ENCODE assay signal across 9 cellular contexts in genomic region chr9:79026311-79026710, GRCh38.
DNase-seq lines count a peak whose midpoint lies in the region; ATAC-seq, FAIRE-seq and TF ChIP-seq lines count a peak whose summit lies in the region.
"Had no signal": no experiment of that assay in that cellular context is flagged by ENCODE, and none has a peak within 500 bp of the region (broad histone marks: within the 10 kb centered on the region; RNA-seq: fewer than 3 reads in every experiment).

No MANE protein-coding gene starts in this region.

- peaks cover 4% of the 10 kb centered on the region for H3K27me3 Mint-ChIP-seq in glutamatergic neuron (ENCODE audit: unreplicated experiment)
- H3K27me3 Mint-ChIP-seq in CD4-positive, alpha-beta T cell: no peaks in the 10 kb centered on the region

- H3K27me3 ChIP-seq in CD4-positive, alpha-beta T cell (ENCODE audit: control insufficient read depth, insufficient read depth, low read length): no peaks in the 10 kb centered on the region

- ATAC-seq in GM18502 (IDR thresholded peaks at IDR 0.05; ENCODE audit: poor library complexity, unreplicated experiment): peak; percentile 82
- ATAC-seq in HG02588 (IDR thresholded peaks at IDR 0.05; ENCODE audit: unreplicated experiment): peak; percentile 85
- no peak for ATAC-seq in CD4-positive, alpha-beta T cell (ENCODE audit: poor library complexity)
- no peak for ATAC-seq in GM21423 (IDR thresholded peaks at IDR 0.05; ENCODE audit: unreplicated experiment)

- intact Hi-C loops in CD4-positive, alpha-beta T cell (cut with DNase I, micrococcal nuclease): no loop called here

- DNase-seq in NCI-H146 treated with DMSO at 0.1 percent for 48 hours (lab: John Stamatoyannopoulos, UW; ENCODE audit: unreplicated experiment): peak; percentile 91
- DNase-seq in glutamatergic neuron: peak; percentile 26
- no peak for DNase-seq in mesenteric fat pad (ENCODE audit: low spot score)
- DNase-seq in CD4-positive, alpha-beta T cell: no peak
- DNase-seq in RCC 7860 (ENCODE audit: low spot score): no peak

- no peaks in the 10 kb centered on the region for H3K36me3 Mint-ChIP-seq in glutamatergic neuron (ENCODE audit: unreplicated experiment)
- H3K36me3 Mint-ChIP-seq in CD4-positive, alpha-beta T cell (ENCODE audit: low read depth): no peaks in the 10 kb centered on the region

- FAIRE-seq in RCC 7860 (lab: Jason Lieb, UNC): no peak

- peak overlapping the region; percentile 54 for H3K27ac Mint-ChIP-seq in glutamatergic neuron (ENCODE audit: unreplicated experiment)
- no peak overlapping the region for H3K27ac Mint-ChIP-seq in CD4-positive, alpha-beta T cell

- H3K27ac ChIP-seq in CD4-positive, alpha-beta T cell (ENCODE audit: low read depth, low read length): no peak overlapping the region
- H3K27ac ChIP-seq: skin epidermis had no signal

- peak overlapping the region; percentile 45 for H3K4me3 Mint-ChIP-seq in glutamatergic neuron (ENCODE audit: unreplicated experiment)
- no peak overlapping the region for H3K4me3 Mint-ChIP-seq in CD4-positive, alpha-beta T cell

- H3K4me1 Mint-ChIP-seq in glutamatergic neuron (ENCODE audit: low read depth, unreplicated experiment): peaks cover 20% of the 10 kb centered on the region
- H3K4me1 Mint-ChIP-seq in CD4-positive, alpha-beta T cell (ENCODE audit: low read depth): no peaks in the 10 kb centered on the region

- H3K9me3 Mint-ChIP-seq in glutamatergic neuron (ENCODE audit: unreplicated experiment): peaks cover 7% of the 10 kb centered on the region
- no peaks in the 10 kb centered on the region for H3K9me3 Mint-ChIP-seq in CD4-positive, alpha-beta T cell

- CTCF ChIA-PET in CD4-positive, alpha-beta T cell (lab: Charles Lee): no interaction called here

- H3K9me3 ChIP-seq in CD4-positive, alpha-beta T cell (ENCODE audit: control insufficient read depth, low read length): no peaks in the 10 kb centered on the region

- POLR2A ChIA-PET in CD4-positive, alpha-beta T cell (lab: Charles Lee): no interaction called here

- TF ChIP-seq CTCF in glutamatergic neuron (IDR thresholded peaks at IDR 0.05; ENCODE audit: partially characterized antibody, unreplicated experiment): no peak
- TF ChIP-seq CTCF in CD4-positive, alpha-beta T cell (IDR thresholded peaks at IDR 0.05): no peak

Comparison
In these comparisons a context has a peak if more than half of its experiments do, and no peak if none do; other contexts are left out.
1. ATAC-seq: peak in GM18502 (single experiment) and HG02588 (single experiment); none in CD4-positive, alpha-beta T cell (single experiment) and GM21423 (single experiment).
2. DNase-seq: peak in NCI-H146 treated with DMSO at 0.1 percent for 48 hours (single experiment) and glutamatergic neuron (single experiment); none in mesenteric fat pad (single experiment), CD4-positive, alpha-beta T cell (0 of 10) and RCC 7860 (single experiment).